In genomic region chr1:229570305-229570704, GRCh38 we compare ENCODE assay signal across 8 cellular contexts.
"Had no signal": no experiment of that assay in that cellular context is flagged by ENCODE, and none has a peak within 500 bp of the region (broad histone marks: within the 10 kb centered on the region; RNA-seq: fewer than 3 reads in every experiment).

No MANE protein-coding gene starts in this region.

- H3K4me2 ChIP-seq: KMS-11 had no signal

- H3K4me3 Mint-ChIP-seq: HFFc6 had no signal

- H3K27ac ChIP-seq: KMS-11 had no signal

- H3K27ac Mint-ChIP-seq: HFFc6 had no signal

- FAIRE-seq: HTR-8/SVneo had no signal

- H3K9me3 Mint-ChIP-seq: HFFc6 had no signal

- H3K9ac ChIP-seq: KMS-11 had no signal

- DNase-seq: GOT3, H7, HCEC 1CT, HFFc6, IMR-90, KBM-7 had no signal
